20 cellular contexts compared by ENCODE assay signal in genomic region chr17:30361766-30362279, GRCh38. TPM values are rescaled to one million over a fixed set of nuclear protein-coding genes. Genes with fewer than 3 reads are reported as not detected.
A peak's percentile ranks its signal among the peaks of the same experiment; 100 is the strongest.
DNase-seq lines count a peak whose midpoint lies in the region; ATAC-seq and TF ChIP-seq lines count a peak whose summit lies in the region.
"Had no signal": no experiment of that assay in that cellular context is flagged by ENCODE, and none has a peak within 500 bp of the region (broad histone marks: within the 10 kb centered on the region; RNA-seq: fewer than 3 reads in every experiment).

No MANE protein-coding gene starts in this region.

- no peak overlapping the region for H3K4me3 ChIP-seq in HL-60 (replicated peaks; ENCODE audit: insufficient read depth, low read length)
- H3K4me3 ChIP-seq: GM12878 had no signal

- no peaks in the 10 kb centered on the region for H3K27me3 ChIP-seq in HL-60 (ENCODE audit: insufficient read depth, poor library complexity, severe bottlenecking)

- CTCF ChIA-PET in activated CD8-positive, alpha-beta memory T cell treated with anti-CD3 and anti-CD28 coated beads, Interleukin-2, amount 10 ng/mL, durations not matched to agents 7 days and 5 days (lab: Charles Lee): interaction anchor here (2.1 to 3.3 kb wide), 2 partner anchors 19 to 26 kb away, joined by 10 to 18 read pairs; no protein-coding TSS in a partner anchor

- TF ChIP-seq CTCF in CD14-positive monocyte (IDR thresholded peaks at IDR 0.05) (no peak), HL-60 (IDR thresholded peaks at IDR 0.05; ENCODE audit: insufficient read depth, low read length) (no peak)

- H3K4me3 Mint-ChIP-seq in activated CD8-positive, alpha-beta memory T cell treated with anti-CD3 and anti-CD28 coated beads, Interleukin-2, amount 10 ng/mL, durations not matched to agents 7 days and 5 days: no peak overlapping the region
- H3K4me3 Mint-ChIP-seq in CD14-positive monocyte (no peak overlapping the region), T-helper 17 cell (no peak overlapping the region)
- H3K4me3 Mint-ChIP-seq: H9 had no signal

- ATAC-seq in activated CD8-positive, alpha-beta memory T cell treated with anti-CD3 and anti-CD28 coated beads, Interleukin-2, amount 10 ng/mL, durations not matched to agents 7 days and 5 days: no peak
- no peak for ATAC-seq in T-helper 17 cell
- ATAC-seq: GM12878 had no signal

- H3K9me3 ChIP-seq in T-helper 17 cell (ENCODE audit: control insufficient read depth, low read length, poor library complexity, severe bottlenecking): no peaks in the 10 kb centered on the region

- H3K27me3 Mint-ChIP-seq in activated CD8-positive, alpha-beta memory T cell treated with anti-CD3 and anti-CD28 coated beads, Interleukin-2, amount 10 ng/mL, durations not matched to agents 7 days and 5 days: peaks cover 6% of the 10 kb centered on the region
- H3K27me3 Mint-ChIP-seq in CD14-positive monocyte (ENCODE audit: low read depth in 3 of 3) (no peaks in the 10 kb centered on the region), T-helper 17 cell (no peaks in the 10 kb centered on the region)
- H3K27me3 Mint-ChIP-seq: CD4-positive, alpha-beta memory T cell had no signal

- peak overlapping the region; percentile 95 for H3K27ac ChIP-seq in HL-60 (replicated peaks)
- H3K27ac ChIP-seq: C4-2B had no signal

- H3K9me3 Mint-ChIP-seq in activated CD8-positive, alpha-beta memory T cell treated with anti-CD3 and anti-CD28 coated beads, Interleukin-2, amount 10 ng/mL, durations not matched to agents 7 days and 5 days (ENCODE audit: low read depth): peaks cover 15% of the 10 kb centered on the region
- peaks cover 0 to 15% (median 7%) of the 10 kb centered on the region in 7 donors for H3K9me3 Mint-ChIP-seq in CD14-positive monocyte

- H3K36me3 Mint-ChIP-seq in activated CD8-positive, alpha-beta memory T cell treated with anti-CD3 and anti-CD28 coated beads, Interleukin-2, amount 10 ng/mL, durations not matched to agents 7 days and 5 days: peaks cover 22% of the 10 kb centered on the region
- H3K36me3 Mint-ChIP-seq in CD14-positive monocyte (no peaks in the 10 kb centered on the region), T-helper 17 cell (ENCODE audit: low read depth) (peaks cover 6% of the 10 kb centered on the region)

- intact Hi-C loops in CD14-positive monocyte (cut with micrococcal nuclease): loop anchor here in 1 of 2 donors (2.0 kb wide), 1 partner anchor 17 kb away; no protein-coding TSS in a partner anchor

- peak; percentile 41 for DNase-seq in activated CD8-positive, alpha-beta memory T cell treated with anti-CD3 and anti-CD28 coated beads for 24 hours
- no peak for DNase-seq in activated CD8-positive, alpha-beta memory T cell treated with anti-CD3 and anti-CD28 coated beads, Interleukin-2, amount 10 ng/mL, durations not matched to agents 7 days and 5 days
- DNase-seq in CD14-positive monocyte (ENCODE audit: low spot score) (no peak), HL-60 (ENCODE audit: low read depth in 1 of 2, low spot score in 1 of 2) (no peak), T-helper 17 cell (no peak), GDM1 (lab: John Stamatoyannopoulos, UW) (no peak), NCI-H2081 (lab: John Stamatoyannopoulos, UW) (no peak), DMS153 treated with DMSO at 0.1 percent for 48 hours (lab: John Stamatoyannopoulos, UW; ENCODE audit: unreplicated experiment) (no peak)
- DNase-seq: AML-193; CD4-positive, alpha-beta memory T cell; DMS79 treated with DMSO at 0.1 percent for 48 hours; H9; IMR-90; Karpas-422; KBM-7 had no signal

- H3K27ac Mint-ChIP-seq in activated CD8-positive, alpha-beta memory T cell treated with anti-CD3 and anti-CD28 coated beads, Interleukin-2, amount 10 ng/mL, durations not matched to agents 7 days and 5 days: no peak overlapping the region
- H3K27ac Mint-ChIP-seq in CD14-positive monocyte: peak overlapping the region in 4 of 7 donors; percentile 35 to 90 (median 78)
- H3K27ac Mint-ChIP-seq in T-helper 17 cell: peak overlapping the region; percentile 57
- H3K27ac Mint-ChIP-seq: H9 had no signal

- peaks cover 27% of the 10 kb centered on the region for H3K4me1 Mint-ChIP-seq in activated CD8-positive, alpha-beta memory T cell treated with anti-CD3 and anti-CD28 coated beads, Interleukin-2, amount 10 ng/mL, durations not matched to agents 7 days and 5 days
- H3K4me1 Mint-ChIP-seq in CD14-positive monocyte (peaks cover 35% of the 10 kb centered on the region), T-helper 17 cell (peaks cover 18% of the 10 kb centered on the region)
- H3K4me1 Mint-ChIP-seq: H9 had no signal

RNA-seq across cellular contexts. Expression of gene CPD, which starts 16.9 kb away (rescaled TPM):
- 10 to 100 TPM; 19.9 to 25.6 TPM for total RNA-seq in activated CD8-positive, alpha-beta memory T cell treated with anti-CD3 and anti-CD28 coated beads, Interleukin-2, amount 10 ng/mL, durations not matched to agents 7 days and 5 days
- 10 to 100 TPM; 32.2 to 47.0 TPM for polyA plus RNA-seq in CD14-positive monocyte
- total RNA-seq in T-helper 17 cell: 10 to 100 TPM; 34.3 to 43.1 TPM

RNA-seq across cellular contexts. Expression of gene TMIGD1, which starts 28.0 kb away (rescaled TPM):
- not detected for total RNA-seq in activated CD8-positive, alpha-beta memory T cell treated with anti-CD3 and anti-CD28 coated beads, Interleukin-2, amount 10 ng/mL, durations not matched to agents 7 days and 5 days
- polyA plus RNA-seq in CD14-positive monocyte: not detected
- not detected for total RNA-seq in T-helper 17 cell
- total RNA-seq: CD4-positive, alpha-beta memory T cell; GM12878; H1; H9; HT1080; IMR-90 had no signal
- polyA plus RNA-seq: BJ; CD4-positive, alpha-beta memory T cell; GM12878; H1; IMR-90 had no signal
